12 cellular contexts compared by ENCODE assay signal in genomic region chr21:45867671-45868081, GRCh38.
"Had no signal": no experiment of that assay in that cellular context is flagged by ENCODE, and none has a peak within 500 bp of the region (broad histone marks: within the 10 kb centered on the region; RNA-seq: fewer than 3 reads in every experiment).

No MANE protein-coding gene starts in this region.

- H3K4me3 ChIP-seq: heart right ventricle, left lung, thoracic aorta had no signal

- H3K36me3 ChIP-seq: heart right ventricle, left lung, thoracic aorta had no signal

- H3K9ac ChIP-seq: SK-N-SH had no signal

- H3K4me1 ChIP-seq: heart right ventricle, left lung had no signal

- DNase-seq: activated CD4-positive, alpha-beta memory T cell treated with anti-CD3 and anti-CD28 coated beads for 36 hours; activated CD4-positive, alpha-beta T cell treated with anti-CD3 and anti-CD28 coated beads for 48 hours; activated naive CD4-positive, alpha-beta T cell treated with anti-CD3 and anti-CD28 coated beads for 36 hours; amniotic stem cell; erythroblast; foreskin fibroblast; heart right ventricle; left lung; occipital lobe; SK-N-SH; stimulated activated CD4-positive, alpha-beta T cell treated with anti-CD3 and anti-CD28 coated beads, Interleukin-4, amount 100 ng/mL, for 1 hour had no signal

- ATAC-seq: heart right ventricle, left lung had no signal

- H3K4me2 ChIP-seq: SK-N-SH had no signal

- H3K27ac ChIP-seq: heart right ventricle, left lung, thoracic aorta had no signal

- H3K9me3 ChIP-seq: heart right ventricle, left lung, SK-N-SH, thoracic aorta had no signal
